27 cellular contexts compared by ENCODE assay signal in the genomic region with DNA sequence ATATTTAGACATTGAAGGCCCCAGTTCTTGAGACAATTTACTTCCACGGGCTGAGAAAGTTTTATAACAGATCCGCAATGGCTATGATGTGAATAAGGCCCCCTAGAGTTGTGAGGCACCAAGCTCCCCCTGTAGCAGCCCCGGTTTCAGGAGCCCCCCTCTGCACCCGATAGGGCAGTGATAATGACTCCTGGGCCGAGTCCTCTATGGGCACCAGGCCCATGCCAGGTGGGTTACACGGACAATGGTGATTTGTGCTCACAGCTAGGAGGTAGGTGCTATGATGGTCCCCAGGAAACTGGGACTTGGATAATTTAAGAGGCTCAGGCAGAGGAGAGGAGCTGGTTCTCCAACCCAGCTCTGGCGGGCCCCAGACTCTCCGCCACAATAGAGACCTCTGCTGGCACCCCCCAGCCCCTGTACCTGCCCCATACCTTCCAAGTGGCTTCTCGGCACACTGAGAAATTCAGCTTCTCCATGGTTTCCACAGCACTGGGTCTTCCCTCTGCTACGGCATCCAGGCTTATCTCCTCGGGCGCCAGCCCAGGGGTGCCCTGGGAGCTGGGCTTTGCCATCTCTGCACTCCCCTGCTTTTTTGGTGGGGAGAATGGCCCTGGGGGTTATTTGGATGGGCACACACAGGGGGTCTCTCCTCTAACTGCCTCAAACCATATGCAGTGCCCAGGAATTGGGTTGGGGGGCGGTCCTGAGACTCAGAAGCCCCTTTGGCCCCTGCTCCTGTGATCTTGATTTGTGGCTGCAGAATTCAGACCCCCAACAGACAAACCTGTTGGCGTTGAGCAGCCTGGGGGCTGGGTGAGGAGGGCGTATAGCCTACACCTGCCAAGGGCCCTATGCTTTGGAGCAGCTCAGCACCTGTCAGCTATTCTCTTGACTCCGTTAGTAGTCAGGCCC. TPM values are rescaled to one million over a fixed set of nuclear protein-coding genes. Genes with fewer than 3 reads are reported as not detected.
A peak's percentile ranks its signal among the peaks of the same experiment; 100 is the strongest.
DNase-seq lines count a peak whose midpoint lies in the region; ATAC-seq, FAIRE-seq and TF ChIP-seq lines count a peak whose summit lies in the region.
"Had no signal": no experiment of that assay in that cellular context is flagged by ENCODE, and none has a peak within 500 bp of the region (broad histone marks: within the 10 kb centered on the region; RNA-seq: fewer than 3 reads in every experiment).

No MANE protein-coding gene starts in this region.

- H3K9me3 ChIP-seq in RWPE2 (ENCODE audit: severe bottlenecking): no peaks in the 10 kb centered on the region
- H3K9me3 ChIP-seq: body of pancreas, left lung, SK-N-SH had no signal

- ATAC-seq in RWPE2 (ENCODE audit: low read depth) (no peak; the same call in 2 of the 3 replicates), GM21786 (IDR thresholded peaks at IDR 0.05; ENCODE audit: unreplicated experiment) (no peak)
- ATAC-seq: activated CD4-positive, alpha-beta T cell treated with anti-CD3 and anti-CD28 coated beads for 36 hours; body of pancreas; foreskin keratinocyte; left lung; naive thymus-derived CD4-positive, alpha-beta T cell; stimulated activated naive CD8-positive, alpha-beta T cell treated with anti-CD3 and anti-CD28 coated beads, Interleukin-15, Interleukin-2, amounts not matched to agents 100 U/mL and 50 U/mL, for 24 hours had no signal

- DNase-seq in NCI-H2196 (lab: John Stamatoyannopoulos, UW; ENCODE audit: unreplicated experiment) (peak; percentile 13), NCI-H2196 treated with DMSO at 0.1 percent for 48 hours (lab: John Stamatoyannopoulos, UW; ENCODE audit: unreplicated experiment) (no peak), 8988T (peak; percentile 0), RWPE2 (ENCODE audit: low spot score) (peak; percentile 23), posterior vena cava (ENCODE audit: low spot score) (peak; percentile 49), HTR-8/SVneo (ENCODE audit: insufficient read length, low spot score) (no peak)
- no peak for DNase-seq in stimulated activated CD4-positive, alpha-beta T cell treated with anti-CD3 and anti-CD28 coated beads, Interleukin-4, amount 100 ng/mL, for 4 hours
- DNase-seq: activated CD4-positive, alpha-beta T cell treated with anti-CD3 and anti-CD28 coated beads for 36 hours; body of pancreas; effector CD8-positive, alpha-beta T cell; foreskin keratinocyte; GOT3; immature natural killer cell; KG1; left lung; naive thymus-derived CD4-positive, alpha-beta T cell; NCI-H1417 treated with DMSO at 0.1 percent for 48 hours; NCI-H524 treated with DMSO at 0.1 percent for 48 hours; retina; stimulated activated CD4-positive, alpha-beta T cell treated with anti-CD3 and anti-CD28 coated beads, Interleukin-12 subunit alpha, Interleukin-12 subunit beta, amount 100 ng/mL, for 4 hours; stimulated activated CD4-positive, alpha-beta T cell treated with anti-CD3 and anti-CD28 coated beads, Interleukin-4, amount 100 ng/mL, for 24 hours; stimulated activated naive CD8-positive, alpha-beta T cell treated with anti-CD3 and anti-CD28 coated beads, Interleukin-15, Interleukin-2, amounts not matched to agents 100 U/mL and 50 U/mL, for 24 hours; T-helper 2 cell had no signal

- FAIRE-seq in HTR-8/SVneo (lab: Jason Lieb, UNC): no peak
- FAIRE-seq: G401.6 had no signal

- no peak overlapping the region for H3K27ac ChIP-seq in RWPE2 (ENCODE audit: poor library complexity, severe bottlenecking)
- H3K27ac ChIP-seq: body of pancreas, foreskin keratinocyte, left lung had no signal

- H3K4me3 ChIP-seq in RWPE2 (ENCODE audit: severe bottlenecking): no peak overlapping the region
- H3K4me3 ChIP-seq: body of pancreas, left lung had no signal

- H3K36me3 ChIP-seq in RWPE2 (ENCODE audit: low read depth): no peaks in the 10 kb centered on the region
- H3K36me3 ChIP-seq: left lung had no signal

- no peaks in the 10 kb centered on the region for H3K4me1 ChIP-seq in RWPE2 (ENCODE audit: insufficient read depth, poor library complexity, severe bottlenecking)
- H3K4me1 ChIP-seq: foreskin keratinocyte had no signal

- H3K27me3 ChIP-seq in RWPE2 (ENCODE audit: insufficient read depth, poor library complexity, severe bottlenecking): peaks cover 11% of the 10 kb centered on the region
- H3K27me3 ChIP-seq: body of pancreas had no signal

- TF ChIP-seq CTCF in RWPE2 (IDR thresholded peaks at IDR 0.05; ENCODE audit: poor library complexity, severe bottlenecking): no peak

- intact Hi-C loops in posterior vena cava (cut with DNase I): no loop called here

RNA-seq across cellular contexts. Expression of a gene that starts 12.2 kb away (rescaled TPM):
- 1 to 10 TPM in 1 of 2 donors, under 1 TPM in 1; 0.95 to 1.3 TPM for total RNA-seq in posterior vena cava
- total RNA-seq: activated CD4-positive, alpha-beta T cell treated with anti-CD3 and anti-CD28 coated beads for 36 hours; foreskin keratinocyte; RPMI7951 had no signal

RNA-seq across cellular contexts. Expression of a gene that starts 15.0 kb away (rescaled TPM):
- total RNA-seq in posterior vena cava: 10 to 100 TPM in 1 of 2 donors, 1 to 10 TPM in 1; 5.8 to 10.3 TPM
- total RNA-seq: RPMI7951 had no signal

Comparison
In these comparisons a context has a peak if more than half of its experiments do, and no peak if none do; other contexts are left out.
1. DNase-seq: peak in NCI-H2196 (single experiment), 8988T (single experiment), RWPE2 (single experiment) and posterior vena cava (single experiment); none in NCI-H2196 treated with DMSO at 0.1 percent for 48 hours (single experiment), stimulated activated CD4-positive, alpha-beta T cell treated with anti-CD3 and anti-CD28 coated beads, Interleukin-4, amount 100 ng/mL, for 4 hours (0 of 2) and HTR-8/SVneo (single experiment).